13 cellular contexts compared by ENCODE assay signal in genomic region chr15:72781621-72782020, GRCh38. TPM values are rescaled to one million over a fixed set of nuclear protein-coding genes. Genes with fewer than 3 reads are reported as not detected.
DNase-seq lines count a peak whose midpoint lies in the region; ATAC-seq and TF ChIP-seq lines count a peak whose summit lies in the region.
"Had no signal": no experiment of that assay in that cellular context is flagged by ENCODE, and none has a peak within 500 bp of the region (broad histone marks: within the 10 kb centered on the region; RNA-seq: fewer than 3 reads in every experiment).

No MANE protein-coding gene starts in this region.

- H3K9me3 ChIP-seq in PC-3 (ENCODE audit: low read length), result no peaks in the 10 kb centered on the region

- ATAC-seq in activated naive CD4-positive, alpha-beta T cell treated with anti-CD3 and anti-CD28 coated beads, Interleukin-2, amount 50 U/mL, for 72 hours, result no peak
- no peak for ATAC-seq in PC-3
- ATAC-seq in stimulated activated naive CD8-positive, alpha-beta T cell treated with anti-CD3 and anti-CD28 coated beads, Interleukin-15, amount 100 ng/mL, for 72 hours, result no peak

- H3K4me2 ChIP-seq in PC-3 (ENCODE audit: low read length), result peak overlapping the region; percentile 94

- no TSS peak for BruUV-seq in PC-3 (replicated peaks; lab: Mats Ljungman, UMichigan)

- H3K9me2 ChIP-seq in PC-3 (replicated peaks; ENCODE audit: low read length), result no peaks in the 10 kb centered on the region

- no peaks in the 10 kb centered on the region for H3K9me3 Mint-ChIP-seq in activated naive CD4-positive, alpha-beta T cell treated with anti-CD3 and anti-CD28 coated beads for 36 hours
- H3K9me3 Mint-ChIP-seq in activated naive CD4-positive, alpha-beta T cell treated with anti-CD3 and anti-CD28 coated beads, Interleukin-2, amount 50 U/mL, for 72 hours, result no peaks in the 10 kb centered on the region
- no peaks in the 10 kb centered on the region for H3K9me3 Mint-ChIP-seq in stimulated activated naive CD8-positive, alpha-beta T cell treated with anti-CD3 and anti-CD28 coated beads, Interleukin-15, amount 100 ng/mL, for 72 hours

- no peaks in the 10 kb centered on the region for H4K20me1 ChIP-seq in PC-3 (ENCODE audit: low read length)

- no peaks in the 10 kb centered on the region for H3K27me3 Mint-ChIP-seq in activated naive CD4-positive, alpha-beta T cell treated with anti-CD3 and anti-CD28 coated beads for 36 hours (ENCODE audit: low read depth)
- no peaks in the 10 kb centered on the region for H3K27me3 Mint-ChIP-seq in stimulated activated naive CD8-positive, alpha-beta T cell treated with anti-CD3 and anti-CD28 coated beads, Interleukin-15, amount 100 ng/mL, for 72 hours

- peaks cover 7% of the 10 kb centered on the region; the same call in 1 of the 2 replicates for H3K36me3 ChIP-seq in PC-3 (ENCODE audit: low read depth, low read length)

- TF ChIP-seq CTCF in PC-3 (conservative IDR thresholded peaks at IDR 0.05; ENCODE audit: low read depth, low read length) (no peak), fibroblast of the aortic adventitia (IDR thresholded peaks at IDR 0.05; ENCODE audit: insufficient read depth, low read length) (no peak)

- H3K4me1 Mint-ChIP-seq in activated naive CD4-positive, alpha-beta T cell treated with anti-CD3 and anti-CD28 coated beads for 36 hours (ENCODE audit: low read depth), result peaks cover 53% of the 10 kb centered on the region
- peaks cover 54% of the 10 kb centered on the region for H3K4me1 Mint-ChIP-seq in stimulated activated naive CD8-positive, alpha-beta T cell treated with anti-CD3 and anti-CD28 coated beads, Interleukin-15, amount 100 ng/mL, for 72 hours

- POLR2A ChIA-PET in PC-3 (lab: Charles Lee; ENCODE audit: unreplicated experiment), result no interaction called here

- CTCF ChIA-PET in activated naive CD4-positive, alpha-beta T cell treated with anti-CD3 and anti-CD28 coated beads for 36 hours (lab: Charles Lee), result interaction anchor here (0.6 to 1.6 kb wide), 2 partner anchors 60 to 785 kb away, joined by 3 to 8 read pairs; no protein-coding TSS in a partner anchor
- CTCF ChIA-PET in PC-3 (lab: Charles Lee), result no interaction called here

- peaks cover 6% of the 10 kb centered on the region for H3K4me1 ChIP-seq in PC-3 (ENCODE audit: insufficient read depth, low read length)

- H3K79me2 ChIP-seq in PC-3 (ENCODE audit: low read length), result peaks cover 65% of the 10 kb centered on the region

- peak overlapping the region; percentile 48 for H3K4me3 Mint-ChIP-seq in activated naive CD4-positive, alpha-beta T cell treated with anti-CD3 and anti-CD28 coated beads for 36 hours
- H3K4me3 Mint-ChIP-seq in stimulated activated naive CD8-positive, alpha-beta T cell treated with anti-CD3 and anti-CD28 coated beads, Interleukin-15, amount 100 ng/mL, for 72 hours, result peak overlapping the region; percentile 63 to 86

- peaks cover 33% of the 10 kb centered on the region for H3K36me3 Mint-ChIP-seq in activated naive CD4-positive, alpha-beta T cell treated with anti-CD3 and anti-CD28 coated beads for 36 hours (ENCODE audit: low read depth)
- H3K36me3 Mint-ChIP-seq in activated naive CD4-positive, alpha-beta T cell treated with anti-CD3 and anti-CD28 coated beads, Interleukin-2, amount 50 U/mL, for 72 hours, result peaks cover 30 to 41% of the 10 kb centered on the region in 2 donors

- no peak for DNase-seq in activated naive CD4-positive, alpha-beta T cell treated with anti-CD3 and anti-CD28 coated beads for 36 hours
- DNase-seq in activated naive CD4-positive, alpha-beta T cell treated with anti-CD3 and anti-CD28 coated beads, Interleukin-2, amount 50 U/mL, for 72 hours (ENCODE audit: low spot score in 2 of 2), result no peak
- DNase-seq in PC-3, result no peak
- no peak for DNase-seq in fibroblast of the aortic adventitia (ENCODE audit: low read depth)
- no peak for DNase-seq in stimulated activated naive CD8-positive, alpha-beta T cell treated with anti-CD3 and anti-CD28 coated beads, Interleukin-15, amount 100 ng/mL, for 72 hours
- no peak for DNase-seq in COLO829 (ENCODE audit: low spot score)
- DNase-seq in NCI-H1105 (lab: John Stamatoyannopoulos, UW), result no peak
- no peak for DNase-seq in OCI-M2 (lab: John Stamatoyannopoulos, UW; ENCODE audit: unreplicated experiment)
- DNase-seq: activated effector memory CD4-positive, alpha-beta T cell treated with Interleukin-2 at 50 U/mL for 16 hours; effector CD8-positive, alpha-beta T cell; NCI-H2227 treated with DMSO at 0.1 percent for 48 hours; occipital lobe had no signal

- H3K27me3 ChIP-seq in PC-3 (ENCODE audit: low read length), result no peaks in the 10 kb centered on the region

- peak overlapping the region; percentile 97 for H3K4me3 ChIP-seq in PC-3 (ENCODE audit: low read length)
- peak overlapping the region; percentile 94 for H3K4me3 ChIP-seq in fibroblast of the aortic adventitia (ENCODE audit: low read depth, low read length)

- H3F3A ChIP-seq in PC-3 (ENCODE audit: low read length, unreplicated experiment), result no peaks in the 10 kb centered on the region

- no peak overlapping the region for H2AFZ ChIP-seq in PC-3 (ENCODE audit: low read length)

- no peak overlapping the region for H3K9ac ChIP-seq in PC-3 (ENCODE audit: low read length)

- no peak overlapping the region for H3K27ac Mint-ChIP-seq in activated naive CD4-positive, alpha-beta T cell treated with anti-CD3 and anti-CD28 coated beads for 36 hours
- peak overlapping the region in 1 of 2 donors; percentile 94 for H3K27ac Mint-ChIP-seq in activated naive CD4-positive, alpha-beta T cell treated with anti-CD3 and anti-CD28 coated beads, Interleukin-2, amount 50 U/mL, for 72 hours
- H3K27ac Mint-ChIP-seq in stimulated activated naive CD8-positive, alpha-beta T cell treated with anti-CD3 and anti-CD28 coated beads, Interleukin-15, amount 100 ng/mL, for 72 hours, result no peak overlapping the region

- intact Hi-C loops in activated naive CD4-positive, alpha-beta T cell treated with anti-CD3 and anti-CD28 coated beads for 36 hours (cut with micrococcal nuclease), result loop anchor here (2.0 to 5.0 kb wide), 5 partner anchors 404 to 915 kb away; partner anchors contain the start of gene HEXA
- intact Hi-C loops in PC-3 (cut with micrococcal nuclease), result no loop called here

- no peak overlapping the region for H3K27ac ChIP-seq in PC-3 (ENCODE audit: low read length)
- H3K27ac ChIP-seq: SK-N-MC had no signal

RNA-seq across cellular contexts. Expression of gene ADPGK, which starts 1.9 kb away (rescaled TPM):
- total RNA-seq in activated naive CD4-positive, alpha-beta T cell treated with anti-CD3 and anti-CD28 coated beads for 36 hours, result 10 to 100 TPM; 41.4 to 43.6 TPM
- 10 to 100 TPM; 51.0 to 81.8 TPM for total RNA-seq in activated naive CD4-positive, alpha-beta T cell treated with anti-CD3 and anti-CD28 coated beads, Interleukin-2, amount 50 U/mL, for 72 hours
- total RNA-seq in PC-3 (2014; rRNA removed), result 50.0 and 52.9 TPM in 2 replicates
- total RNA-seq in fibroblast of the aortic adventitia (ENCODE audit: low replicate concordance), result 43.9 and 86.1 TPM in 2 replicates
